Comparison of ENCODE assay signal across 8 cellular contexts in genomic region chr6:27238010-27238983, GRCh38. TPM values are rescaled to one million over a fixed set of nuclear protein-coding genes. Genes with fewer than 3 reads are reported as not detected.
A peak's percentile ranks its signal among the peaks of the same experiment; 100 is the strongest.
DNase-seq lines count a peak whose midpoint lies in the region; ATAC-seq, FAIRE-seq and TF ChIP-seq lines count a peak whose summit lies in the region.

No MANE protein-coding gene starts in this region.

- H3K27ac ChIP-seq in HCT116 (ENCODE audit: low read depth, low read length) = peak overlapping the region; percentile 6
- H3K27ac ChIP-seq in astrocyte (ENCODE audit: low read depth, low read length) = no peak overlapping the region

- no peaks in the 10 kb centered on the region for H3K36me3 Mint-ChIP-seq in astrocyte (ENCODE audit: low read depth, unreplicated experiment)

- H3K4me1 Mint-ChIP-seq in astrocyte (ENCODE audit: low read depth, unreplicated experiment) = peaks cover 1% of the 10 kb centered on the region

- TF ChIP-seq CTCF in AG09309 (IDR thresholded peaks at IDR 0.05; ENCODE audit: control insufficient read depth, insufficient read depth, low read depth, low read length, missing control alignments) (no peak), HCT116 (IDR thresholded peaks at IDR 0.05 in 2 of 3, conservative IDR thresholded peaks at IDR 0.05 in 1 of 3; ENCODE audit: borderline replicate concordance in 1 of 3, insufficient read depth in 1 of 3, low read depth in 2 of 3, low read length in 2 of 3) (no peak), astrocyte (IDR thresholded peaks at IDR 0.05; ENCODE audit: insufficient read depth, low read depth, low read length) (no peak), kidney epithelial cell (IDR thresholded peaks at IDR 0.05; ENCODE audit: insufficient read depth, low read length, poor library complexity, severe bottlenecking) (no peak)

- intact Hi-C loops in HCT116 (cut with micrococcal nuclease) = loop anchor here (5.0 to 10.0 kb wide), 3 partner anchors 449 to 1487 kb away; no protein-coding TSS in a partner anchor

- ATAC-seq in HCT116 (no peak), GM18870 (IDR thresholded peaks at IDR 0.05; ENCODE audit: unreplicated experiment) (no peak), HG02981 (IDR thresholded peaks at IDR 0.05; ENCODE audit: unreplicated experiment) (no peak)

- H3K9me3 ChIP-seq in HCT116 (ENCODE audit: control insufficient read depth in 1 of 2, insufficient read depth in 1 of 2, low read depth in 1 of 2, low read length in 2 of 2) (no peaks in the 10 kb centered on the region), astrocyte (ENCODE audit: insufficient read depth, low read depth, low read length) (no peaks in the 10 kb centered on the region)

- H3K9ac ChIP-seq in HCT116 (ENCODE audit: low read length) (no peak overlapping the region), astrocyte (ENCODE audit: low read length) (no peak overlapping the region)

- H3K27me3 Mint-ChIP-seq in astrocyte (ENCODE audit: low read depth, unreplicated experiment) = peaks cover 16% of the 10 kb centered on the region

- CTCF ChIA-PET in HCT116 (lab: Charles Lee) = interaction anchor here (2.7 kb wide), 1 partner anchor 13 kb away, joined by 12 read pairs; no protein-coding TSS in a partner anchor

- RAD21 ChIA-PET in HCT116 (lab: Charles Lee; ENCODE audit: low non-redundant PET in 1 of 2, low total read pairs in 2 of 2, uncharacterized antibody in 2 of 2, unreplicated experiment in 2 of 2) = no interaction called here

- POLR2A ChIA-PET in HCT116 (lab: Charles Lee) = interaction anchor here (1.6 to 2.1 kb wide), 3 partner anchors 13 to 91 kb away, joined by 5 to 10 read pairs (median 5); a partner anchor contains a TSS

- H3K4me1 ChIP-seq in HCT116 (ENCODE audit: control insufficient read depth in 1 of 2, insufficient read depth in 2 of 2, low read length in 2 of 2) (peaks cover 8 to 21% of the 10 kb centered on the region in 2 experiments; a peak in 3 of 4 replicates), astrocyte (ENCODE audit: insufficient read depth, low read length) (peaks cover 6% of the 10 kb centered on the region)

- H4K20me1 ChIP-seq in HCT116 (ENCODE audit: insufficient read depth) (no peaks in the 10 kb centered on the region), astrocyte (ENCODE audit: insufficient read depth, low read length) (no peaks in the 10 kb centered on the region)

- TF ChIP-seq RAD21 in HCT116 (IDR thresholded peaks at IDR 0.05; ENCODE audit: low read depth) = no peak

- peak overlapping the region; percentile 55 for H3K27ac Mint-ChIP-seq in astrocyte (ENCODE audit: unreplicated experiment)

- H2AFZ ChIP-seq in HCT116 (ENCODE audit: low read depth, low read length, poor library complexity, severe bottlenecking) (no peak overlapping the region), astrocyte (ENCODE audit: low read depth, low read length) (peak overlapping the region; percentile 58)

- H3K4me2 ChIP-seq in HCT116 (ENCODE audit: low read length) = peak overlapping the region; percentile 10; the same call in 1 of the 2 replicates
- H3K4me2 ChIP-seq in astrocyte (ENCODE audit: low read length) = peak overlapping the region; percentile 81

- H3K79me2 ChIP-seq in HCT116 (ENCODE audit: insufficient read depth, low read length) (no peaks in the 10 kb centered on the region), astrocyte (ENCODE audit: insufficient read depth, low read length) (no peaks in the 10 kb centered on the region)

- no TSS peak for BruUV-seq in HCT116 (replicated peaks; lab: Mats Ljungman, UMichigan)

- H3K9me3 Mint-ChIP-seq in astrocyte (ENCODE audit: unreplicated experiment) = peaks cover 4% of the 10 kb centered on the region

- no peak for TF ChIP-seq POLR2A in HCT116 (IDR thresholded peaks at IDR 0.05; ENCODE audit: borderline replicate concordance, extremely low read depth, insufficient read depth, insufficient read length)

- H3K36me3 ChIP-seq in HCT116 (ENCODE audit: control insufficient read depth in 1 of 2, insufficient read depth in 2 of 2, low read length in 2 of 2) = no peaks in the 10 kb centered on the region
- H3K36me3 ChIP-seq in astrocyte (ENCODE audit: insufficient read depth, low read length) = no peaks in the 10 kb centered on the region
- no peaks in the 10 kb centered on the region for H3K36me3 ChIP-seq in kidney epithelial cell (ENCODE audit: control insufficient read depth, insufficient read depth, low read length)

- peak overlapping the region; percentile 35 for H3K4me3 ChIP-seq in AG09309 (ENCODE audit: control insufficient read depth, low read depth, low read length)
- no peak overlapping the region for H3K4me3 ChIP-seq in HCT116 (replicated peaks in 1 of 2; ENCODE audit: low read depth in 1 of 2, low read length in 2 of 2)
- peak overlapping the region; percentile 41 for H3K4me3 ChIP-seq in astrocyte (ENCODE audit: insufficient read depth, low read depth, low read length)
- peak overlapping the region; percentile 8 for H3K4me3 ChIP-seq in kidney epithelial cell (ENCODE audit: low read depth, low read length)

- peak overlapping the region; percentile 95 for H3K4me3 Mint-ChIP-seq in astrocyte (ENCODE audit: unreplicated experiment)

- no peaks in the 10 kb centered on the region for H3K9me2 ChIP-seq in HCT116 (ENCODE audit: insufficient read depth)

- no peak for DNase-seq in AG09309 (ENCODE audit: low read depth)
- no peak for DNase-seq in HCT116 (ENCODE audit: low read depth, low spot score)
- DNase-seq in astrocyte (ENCODE audit: low read depth) = no peak
- DNase-seq in kidney epithelial cell (ENCODE audit: low read depth) = no peak
- DNase-seq in AG20443 (ENCODE audit: low spot score) = no peak
- DNase-seq in NCI-H69 (lab: John Stamatoyannopoulos, UW) = no peak

- no peak for FAIRE-seq in astrocyte (lab: Jason Lieb, UNC)

- H3K27me3 ChIP-seq in HCT116 (ENCODE audit: insufficient read depth, low read length) (no peaks in the 10 kb centered on the region), astrocyte (ENCODE audit: insufficient read depth, low read length) (peaks cover 3% of the 10 kb centered on the region), kidney epithelial cell (ENCODE audit: control insufficient read depth, insufficient read depth, low read length) (peaks cover 10% of the 10 kb centered on the region)

TF ChIP-seq in HCT116, 20 proteins besides CTCF, POLR2A, EP300 and RAD21:
- TF ChIP-seq REST (IDR thresholded peaks at IDR 0.05; ENCODE audit: low read depth) = no peak

RNA-seq across cellular contexts. Expression of gene PRSS16, which starts 9.2 kb away (rescaled TPM):
- 14.5 TPM for total RNA-seq in HCT116 (2021; ENCODE audit: unreplicated experiment)
- 15.8 and 16.9 TPM in 2 replicates for polyA plus RNA-seq in HCT116 (2012)
- 2.0 and 2.3 TPM in 2 replicates for total RNA-seq in astrocyte
- total RNA-seq in kidney epithelial cell = 1.6 and 2.2 TPM in 2 replicates

Comparison
In these comparisons a context has a peak if more than half of its experiments do, and no peak if none do; other contexts are left out.
1. H3K4me3 ChIP-seq: peak in AG09309 (single experiment), astrocyte (single experiment) and kidney epithelial cell (single experiment); none in HCT116 (0 of 2).